ENCODE assay signal across 27 cellular contexts in genomic region chr2:61218817-61219170, GRCh38. TPM values are rescaled to one million over a fixed set of nuclear protein-coding genes. Genes with fewer than 3 reads are reported as not detected.
DNase-seq lines count a peak whose midpoint lies in the region; ATAC-seq and TF ChIP-seq lines count a peak whose summit lies in the region.
"Had no signal": no experiment of that assay in that cellular context is flagged by ENCODE, and none has a peak within 500 bp of the region (broad histone marks: within the 10 kb centered on the region; RNA-seq: fewer than 3 reads in every experiment).

No MANE protein-coding gene starts in this region.

- peaks cover 5% of the 10 kb centered on the region for H3K4me1 Mint-ChIP-seq in activated T-helper 17 cell treated with anti-CD3 and anti-CD28 coated beads, Interleukin-2, amount 50 U/mL, for 72 hours
- H3K4me1 Mint-ChIP-seq in activated CD8-positive, alpha-beta T cell treated with anti-CD3 and anti-CD28 coated beads for 36 hours (ENCODE audit: low read depth): no peaks in the 10 kb centered on the region
- H3K4me1 Mint-ChIP-seq: activated CD4-positive, alpha-beta T cell treated with anti-CD3 and anti-CD28 coated beads, Interleukin-2, amount 10 ng/mL, durations not matched to agents 24 days and 14 days; neural progenitor cell; stimulated activated naive CD8-positive, alpha-beta T cell treated with anti-CD3 and anti-CD28 coated beads, Interleukin-15, amount 100 ng/mL, for 72 hours had no signal

- CTCF ChIA-PET in activated CD8-positive, alpha-beta T cell treated with anti-CD3 and anti-CD28 coated beads for 36 hours (lab: Charles Lee): no interaction called here

- POLR2A ChIA-PET in activated CD8-positive, alpha-beta T cell treated with anti-CD3 and anti-CD28 coated beads for 36 hours (lab: Charles Lee): interaction anchor here (0.7 to 1.6 kb wide), 2 partner anchors 11 to 15 kb away, joined by 4 read pairs; no protein-coding TSS in a partner anchor

- H3K9me3 ChIP-seq in transverse colon: no peaks in the 10 kb centered on the region
- H3K9me3 ChIP-seq: ascending aorta, heart right ventricle, thoracic aorta had no signal

- H3K4me3 Mint-ChIP-seq in activated T-helper 17 cell treated with anti-CD3 and anti-CD28 coated beads, Interleukin-2, amount 50 U/mL, for 72 hours: no peak overlapping the region
- H3K4me3 Mint-ChIP-seq in activated CD8-positive, alpha-beta T cell treated with anti-CD3 and anti-CD28 coated beads for 36 hours: no peak overlapping the region
- H3K4me3 Mint-ChIP-seq: activated CD4-positive, alpha-beta T cell treated with anti-CD3 and anti-CD28 coated beads, Interleukin-2, amount 10 ng/mL, durations not matched to agents 24 days and 14 days; activated naive CD8-positive, alpha-beta T cell treated with anti-CD3 and anti-CD28 coated beads, Interleukin-2, amount 10 ng/mL, durations not matched to agents 7 days and 5 days; neural progenitor cell; stimulated activated naive CD8-positive, alpha-beta T cell treated with anti-CD3 and anti-CD28 coated beads, Interleukin-15, amount 100 ng/mL, for 72 hours had no signal

- DNase-seq in HPDE6-E6E7 (ENCODE audit: extremely low spot score): peak; percentile 31
- DNase-seq in foreskin keratinocyte: peak in 1 of 2 donors; percentile 58
- DNase-seq in transverse colon: no peak
- no peak for DNase-seq in NCI-H526 treated with DMSO at 0.1 percent for 48 hours (lab: John Stamatoyannopoulos, UW)
- no peak for DNase-seq in stimulated activated CD4-positive, alpha-beta T cell treated with anti-CD3 and anti-CD28 coated beads, Interleukin-4, amount 100 ng/mL, for 1 hour
- DNase-seq in activated CD8-positive, alpha-beta T cell treated with anti-CD3 and anti-CD28 coated beads for 36 hours: no peak
- DNase-seq: activated CD4-positive, alpha-beta T cell treated with anti-CD3 and anti-CD28 coated beads, Interleukin-2, amount 10 ng/mL, durations not matched to agents 24 days and 14 days; activated gamma-delta T cell treated with Interleukin-2 at 50 U/mL for 16 hours; activated naive CD8-positive, alpha-beta T cell treated with anti-CD3 and anti-CD28 coated beads, Interleukin-2, amount 10 ng/mL, durations not matched to agents 7 days and 5 days; activated T-cell treated with anti-CD3 and anti-CD28 coated beads, Interleukin-2, amount 50 U/mL, for 1 hour; DMS153; effector memory CD4-positive, alpha-beta T cell; heart right ventricle; left cardiac atrium; mammary epithelial cell; NCI-H1694; NCI-H774; RPMI8226; stimulated activated CD4-positive, alpha-beta T cell treated with anti-CD3 and anti-CD28 coated beads, Interleukin-1b, Interleukin-23, amount 100 ng/mL, for 48 hours; stimulated activated naive CD8-positive, alpha-beta T cell treated with anti-CD3 and anti-CD28 coated beads, Interleukin-15, amount 100 ng/mL, for 72 hours; WERI-Rb-1 had no signal

- H3K27me3 ChIP-seq in foreskin keratinocyte (no peaks in the 10 kb centered on the region), transverse colon (no peaks in the 10 kb centered on the region)
- H3K27me3 ChIP-seq: ascending aorta, cardiac muscle cell, heart right ventricle, neural progenitor cell had no signal

- no peak for ATAC-seq in activated T-helper 17 cell treated with anti-CD3 and anti-CD28 coated beads, Interleukin-2, amount 50 U/mL, for 72 hours (replicated peaks)
- ATAC-seq in foreskin keratinocyte: peak; percentile 53
- no peak for ATAC-seq in activated CD8-positive, alpha-beta T cell treated with anti-CD3 and anti-CD28 coated beads for 36 hours
- ATAC-seq: heart right ventricle; left cardiac atrium; stimulated activated naive CD8-positive, alpha-beta T cell treated with anti-CD3 and anti-CD28 coated beads, Interleukin-15, amount 100 ng/mL, for 72 hours had no signal

- no peak overlapping the region for H3K4me3 ChIP-seq in transverse colon
- H3K4me3 ChIP-seq: ascending aorta, cardiac muscle cell, heart right ventricle, neural progenitor cell, thoracic aorta had no signal

- TF ChIP-seq EP300 in transverse colon (IDR thresholded peaks at IDR 0.05; ENCODE audit: low read depth): no peak

- H3K9me3 Mint-ChIP-seq in activated T-helper 17 cell treated with anti-CD3 and anti-CD28 coated beads, Interleukin-2, amount 50 U/mL, for 72 hours: no peaks in the 10 kb centered on the region
- H3K9me3 Mint-ChIP-seq in activated CD8-positive, alpha-beta T cell treated with anti-CD3 and anti-CD28 coated beads for 36 hours: no peaks in the 10 kb centered on the region
- H3K9me3 Mint-ChIP-seq: neural progenitor cell; stimulated activated naive CD8-positive, alpha-beta T cell treated with anti-CD3 and anti-CD28 coated beads, Interleukin-15, amount 100 ng/mL, for 72 hours had no signal

- no peak for TF ChIP-seq POLR2A in transverse colon (IDR thresholded peaks at IDR 0.05)

- in situ Hi-C loops in transverse colon (cut with MboI; ENCODE audit: low pct_ligation_motif_present in 1 of 4, low pct_unique_long_range_greater_than_20kb in 1 of 4, low sequenced_read_pairs in 3 of 4): no loop called here

- intact Hi-C loops in transverse colon (cut with DNase I; ENCODE audit: low total_unique reads): no loop called here
- intact Hi-C loops in activated CD8-positive, alpha-beta T cell treated with anti-CD3 and anti-CD28 coated beads for 36 hours (cut with micrococcal nuclease): no loop called here

- no peaks in the 10 kb centered on the region for H3K27me3 Mint-ChIP-seq in activated T-helper 17 cell treated with anti-CD3 and anti-CD28 coated beads, Interleukin-2, amount 50 U/mL, for 72 hours
- no peaks in the 10 kb centered on the region for H3K27me3 Mint-ChIP-seq in activated CD8-positive, alpha-beta T cell treated with anti-CD3 and anti-CD28 coated beads for 36 hours
- H3K27me3 Mint-ChIP-seq: activated CD4-positive, alpha-beta T cell treated with anti-CD3 and anti-CD28 coated beads, Interleukin-2, amount 10 ng/mL, durations not matched to agents 24 days and 14 days; activated naive CD8-positive, alpha-beta T cell treated with anti-CD3 and anti-CD28 coated beads, Interleukin-2, amount 10 ng/mL, durations not matched to agents 7 days and 5 days; stimulated activated naive CD8-positive, alpha-beta T cell treated with anti-CD3 and anti-CD28 coated beads, Interleukin-15, amount 100 ng/mL, for 72 hours had no signal

- peaks cover 5% of the 10 kb centered on the region for H3K4me1 ChIP-seq in foreskin keratinocyte
- H3K4me1 ChIP-seq in transverse colon: peaks cover 0 to 5% (median 0%) of the 10 kb centered on the region in 4 donors
- H3K4me1 ChIP-seq: ascending aorta, heart right ventricle, neural progenitor cell, parathyroid adenoma had no signal

- no peak overlapping the region for H3K27ac ChIP-seq in foreskin keratinocyte
- peak overlapping the region; percentile 30 to 65 (median 49) for H3K27ac ChIP-seq in transverse colon
- H3K27ac ChIP-seq: ascending aorta, cardiac muscle cell, heart right ventricle, neural progenitor cell, parathyroid adenoma, thoracic aorta, WERI-Rb-1 had no signal

- peak overlapping the region; percentile 14 for H3K27ac Mint-ChIP-seq in activated T-helper 17 cell treated with anti-CD3 and anti-CD28 coated beads, Interleukin-2, amount 50 U/mL, for 72 hours
- H3K27ac Mint-ChIP-seq in activated CD8-positive, alpha-beta T cell treated with anti-CD3 and anti-CD28 coated beads for 36 hours: no peak overlapping the region
- H3K27ac Mint-ChIP-seq: activated CD4-positive, alpha-beta T cell treated with anti-CD3 and anti-CD28 coated beads, Interleukin-2, amount 10 ng/mL, durations not matched to agents 24 days and 14 days; activated naive CD8-positive, alpha-beta T cell treated with anti-CD3 and anti-CD28 coated beads, Interleukin-2, amount 10 ng/mL, durations not matched to agents 7 days and 5 days; neural progenitor cell had no signal

- H3K36me3 ChIP-seq in transverse colon: peaks cover 0 to 43% (median 9%) of the 10 kb centered on the region in 4 donors

- TF ChIP-seq CTCF in foreskin keratinocyte (conservative IDR thresholded peaks at IDR 0.05) (no peak), transverse colon (IDR thresholded peaks at IDR 0.05) (no peak)
- no peak for TF ChIP-seq CTCF in activated CD8-positive, alpha-beta T cell treated with anti-CD3 and anti-CD28 coated beads for 36 hours (IDR thresholded peaks at IDR 0.05)

- WGBS in transverse colon (ENCODE audit: low coverage in 1 of 2), 2 donors: 66 to 68% methylated on average over 2 of the region's 2 CpGs

- peaks cover 81% of the 10 kb centered on the region for H3K36me3 Mint-ChIP-seq in activated T-helper 17 cell treated with anti-CD3 and anti-CD28 coated beads, Interleukin-2, amount 50 U/mL, for 72 hours (ENCODE audit: low read depth)
- H3K36me3 Mint-ChIP-seq in activated CD8-positive, alpha-beta T cell treated with anti-CD3 and anti-CD28 coated beads for 36 hours (ENCODE audit: low read depth): peaks cover 34% of the 10 kb centered on the region

RNA-seq across cellular contexts. Expression of gene C2orf74, which starts 56.8 kb away (rescaled TPM):
- 10 to 100 TPM; 10.5 to 11.8 TPM for total RNA-seq in activated T-helper 17 cell treated with anti-CD3 and anti-CD28 coated beads, Interleukin-2, amount 50 U/mL, for 72 hours
- total RNA-seq in foreskin keratinocyte (21.5 and 22.6 TPM in 2 replicates), transverse colon (1 to 10 TPM in 3 of 4 donors, not detected in 1; 4.2 to 7.1 (median 6.7) TPM)
- polyA plus RNA-seq in foreskin keratinocyte: 25.6 and 26.8 TPM in 2 replicates
- 10 to 100 TPM; 13.3 to 14.0 TPM for total RNA-seq in activated CD8-positive, alpha-beta T cell treated with anti-CD3 and anti-CD28 coated beads for 36 hours
